ENCODE assay signal across 40 cellular contexts in the genomic region with DNA sequence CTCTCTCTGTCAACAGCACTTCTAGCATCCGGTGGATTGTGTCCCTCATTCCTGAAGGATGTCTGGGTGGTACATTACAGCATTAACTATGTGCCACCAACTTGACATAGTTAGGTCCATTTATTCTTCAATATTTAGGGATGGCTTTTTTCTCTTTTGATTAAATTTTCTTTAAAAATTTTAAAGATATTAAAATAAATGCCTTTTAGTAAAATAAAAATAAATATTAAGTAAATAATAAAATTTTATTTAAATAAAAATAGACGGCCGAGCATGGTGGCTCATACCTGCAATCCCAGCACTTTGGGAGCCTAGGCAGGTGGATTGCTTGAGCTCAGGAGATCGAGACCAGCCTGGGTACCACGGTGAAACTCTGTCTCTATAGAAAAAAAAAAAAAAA. TPM values are rescaled to one million over a fixed set of nuclear protein-coding genes. Genes with fewer than 3 reads are reported as not detected.
"Had no signal": no experiment of that assay in that cellular context is flagged by ENCODE, and none has a peak within 500 bp of the region (broad histone marks: within the 10 kb centered on the region; RNA-seq: fewer than 3 reads in every experiment).

No MANE protein-coding gene starts in this region.

- H3K9me3 Mint-ChIP-seq: activated naive CD4-positive, alpha-beta T cell treated with anti-CD3 and anti-CD28 coated beads, Interleukin-2, amount 10 ng/mL, durations not matched to agents 7 days and 5 days; activated naive CD4-positive, alpha-beta T cell treated with anti-CD3 and anti-CD28 coated beads, Interleukin-2, amount 50 U/mL, for 24 hours; activated naive CD4-positive, alpha-beta T cell treated with anti-CD3 and anti-CD28 coated beads, Interleukin-2, amount 50 U/mL, for 72 hours; activated naive CD8-positive, alpha-beta T cell treated with anti-CD3 and anti-CD28 coated beads for 36 hours; activated naive CD8-positive, alpha-beta T cell treated with anti-CD3 and anti-CD28 coated beads, Interleukin-2, amount 10 ng/mL, durations not matched to agents 7 days and 5 days; activated naive CD8-positive, alpha-beta T cell treated with anti-CD3 and anti-CD28 coated beads, Interleukin-2, amount 50 U/mL, for 24 hours; activated T-cell treated with anti-CD3 and anti-CD28 coated beads, Interleukin-2, amount 50 U/mL, for 24 hours; activated T-cell treated with anti-CD3 and anti-CD28 coated beads, Interleukin-2, amount 50 U/mL, for 72 hours; activated T-helper 1 cell treated with anti-CD3 and anti-CD28 coated beads, Interleukin-12 subunit alpha, Interleukin-12 subunit beta, Interleukin-2, Interleukin-4 antibody, amounts not matched to agents 30 ng/mL and 10 ng/mL and 1 ng/mL, durations not matched to agents 14 hours and 24 hours and 36 hours; activated T-helper 17 cell treated with anti-CD3 and anti-CD28 coated beads, Interleukin-2, amount 50 U/mL, for 72 hours; activated T-helper 2 cell treated with anti-CD3 and anti-CD28 coated beads, Interferon-gamma antibody, Interleukin-2, Interleukin-4, amounts not matched to agents 10 μg/mL and 5 μg/mL and 100 μg/mL, durations not matched to agents 14 hours and 24 hours and 36 hours; central memory CD8-positive, alpha-beta T cell had no signal

- H3K36me3 Mint-ChIP-seq: activated naive CD4-positive, alpha-beta T cell treated with anti-CD3 and anti-CD28 coated beads, Interleukin-2, amount 10 ng/mL, durations not matched to agents 7 days and 5 days; activated naive CD4-positive, alpha-beta T cell treated with anti-CD3 and anti-CD28 coated beads, Interleukin-2, amount 50 U/mL, for 72 hours; activated naive CD8-positive, alpha-beta T cell; activated naive CD8-positive, alpha-beta T cell treated with anti-CD3 and anti-CD28 coated beads for 36 hours; activated naive CD8-positive, alpha-beta T cell treated with anti-CD3 and anti-CD28 coated beads, Interleukin-2, amount 10 ng/mL, durations not matched to agents 7 days and 5 days; brain had no signal

- H3K27ac Mint-ChIP-seq: activated naive CD4-positive, alpha-beta T cell treated with anti-CD3 and anti-CD28 coated beads for 36 hours; activated naive CD4-positive, alpha-beta T cell treated with anti-CD3 and anti-CD28 coated beads, Interleukin-2, amount 10 ng/mL, durations not matched to agents 7 days and 5 days; activated naive CD4-positive, alpha-beta T cell treated with anti-CD3 and anti-CD28 coated beads, Interleukin-2, amount 50 U/mL, for 24 hours; activated naive CD4-positive, alpha-beta T cell treated with anti-CD3 and anti-CD28 coated beads, Interleukin-2, amount 50 U/mL, for 72 hours; activated naive CD8-positive, alpha-beta T cell; activated naive CD8-positive, alpha-beta T cell treated with anti-CD3 and anti-CD28 coated beads for 36 hours; activated naive CD8-positive, alpha-beta T cell treated with anti-CD3 and anti-CD28 coated beads, Interleukin-2, amount 10 ng/mL, durations not matched to agents 7 days and 5 days; activated naive CD8-positive, alpha-beta T cell treated with anti-CD3 and anti-CD28 coated beads, Interleukin-2, amount 50 U/mL, for 24 hours; activated T-cell treated with anti-CD3 and anti-CD28 coated beads, Interleukin-2, amount 50 U/mL, for 24 hours; activated T-cell treated with anti-CD3 and anti-CD28 coated beads, Interleukin-2, amount 50 U/mL, for 72 hours; activated T-helper 1 cell treated with anti-CD3 and anti-CD28 coated beads, Interleukin-12 subunit alpha, Interleukin-12 subunit beta, Interleukin-2, Interleukin-4 antibody, amounts not matched to agents 30 ng/mL and 10 ng/mL and 1 ng/mL, durations not matched to agents 14 hours and 24 hours and 36 hours; activated T-helper 17 cell treated with anti-CD3 and anti-CD28 coated beads, Interleukin-2, amount 50 U/mL, for 72 hours; activated T-helper 2 cell treated with anti-CD3 and anti-CD28 coated beads, Interferon-gamma antibody, Interleukin-2, Interleukin-4, amounts not matched to agents 10 μg/mL and 5 μg/mL and 100 μg/mL, durations not matched to agents 14 hours and 24 hours and 36 hours; brain had no signal

- H3K4me3 Mint-ChIP-seq: activated naive CD4-positive, alpha-beta T cell treated with anti-CD3 and anti-CD28 coated beads for 36 hours; activated naive CD4-positive, alpha-beta T cell treated with anti-CD3 and anti-CD28 coated beads, Interleukin-2, amount 10 ng/mL, durations not matched to agents 7 days and 5 days; activated naive CD4-positive, alpha-beta T cell treated with anti-CD3 and anti-CD28 coated beads, Interleukin-2, amount 50 U/mL, for 24 hours; activated naive CD8-positive, alpha-beta T cell; activated naive CD8-positive, alpha-beta T cell treated with anti-CD3 and anti-CD28 coated beads for 36 hours; activated naive CD8-positive, alpha-beta T cell treated with anti-CD3 and anti-CD28 coated beads, Interleukin-2, amount 10 ng/mL, durations not matched to agents 7 days and 5 days; activated naive CD8-positive, alpha-beta T cell treated with anti-CD3 and anti-CD28 coated beads, Interleukin-2, amount 50 U/mL, for 24 hours; activated T-cell treated with anti-CD3 and anti-CD28 coated beads, Interleukin-2, amount 50 U/mL, for 24 hours; activated T-cell treated with anti-CD3 and anti-CD28 coated beads, Interleukin-2, amount 50 U/mL, for 4 hours; activated T-cell treated with anti-CD3 and anti-CD28 coated beads, Interleukin-2, amount 50 U/mL, for 72 hours; activated T-helper 1 cell treated with anti-CD3 and anti-CD28 coated beads, Interleukin-12 subunit alpha, Interleukin-12 subunit beta, Interleukin-2, Interleukin-4 antibody, amounts not matched to agents 30 ng/mL and 10 ng/mL and 1 ng/mL, durations not matched to agents 14 hours and 24 hours and 36 hours; activated T-helper 17 cell treated with anti-CD3 and anti-CD28 coated beads, Interleukin-2, amount 50 U/mL, for 72 hours; brain; central memory CD8-positive, alpha-beta T cell had no signal

- H3K27ac ChIP-seq: adrenal gland, ascending aorta, body of pancreas, brain microvascular endothelial cell, breast epithelium, cardiac muscle cell had no signal

- H3K9me3 ChIP-seq: adrenal gland, ascending aorta, body of pancreas, breast epithelium had no signal

- H3K27me3 ChIP-seq: adrenal gland, ascending aorta, body of pancreas, breast epithelium had no signal

- DNase-seq: activated effector memory CD4-positive, alpha-beta T cell treated with anti-CD3 and anti-CD28 coated beads, Interleukin-2, amount 50 U/mL, for 16 hours; activated effector memory CD4-positive, alpha-beta T cell treated with Interleukin-2 at 50 U/mL for 16 hours; activated gamma-delta T cell; activated gamma-delta T cell treated with Interleukin-2 at 50 U/mL for 16 hours; activated naive CD4-positive, alpha-beta T cell; activated naive CD4-positive, alpha-beta T cell treated with anti-CD3 and anti-CD28 coated beads for 36 hours; activated naive CD4-positive, alpha-beta T cell treated with anti-CD3 and anti-CD28 coated beads, Interleukin-2, amount 10 ng/mL, durations not matched to agents 7 days and 5 days; activated naive CD4-positive, alpha-beta T cell treated with anti-CD3 and anti-CD28 coated beads, Interleukin-2, amount 50 U/mL, for 16 hours; activated naive CD4-positive, alpha-beta T cell treated with Interleukin-2 at 50 U/mL for 16 hours; activated naive CD8-positive, alpha-beta T cell treated with anti-CD3 and anti-CD28 coated beads for 36 hours; activated naive CD8-positive, alpha-beta T cell treated with anti-CD3 and anti-CD28 coated beads, Interleukin-2, amount 10 ng/mL, durations not matched to agents 7 days and 5 days; activated naive CD8-positive, alpha-beta T cell treated with anti-CD3 and anti-CD28 coated beads, Interleukin-2, amount 50 U/mL, for 24 hours; activated T-cell treated with anti-CD3 and anti-CD28 coated beads, Interleukin-2, amount 50 U/mL, for 24 hours; activated T-cell treated with anti-CD3 and anti-CD28 coated beads, Interleukin-2, amount 50 U/mL, for 4 hours; activated T-cell treated with anti-CD3 and anti-CD28 coated beads, Interleukin-2, amount 50 U/mL, for 48 hours; activated T-cell treated with anti-CD3 and anti-CD28 coated beads, Interleukin-2, amount 50 U/mL, for 72 hours; adrenal gland; amniotic stem cell; amygdala; anterior cingulate cortex; aorta; body of pancreas; brain microvascular endothelial cell; caudate nucleus; central memory CD4-positive, alpha-beta T cell; cerebellar nuclear complex had no signal

- H3K4me3 ChIP-seq: adrenal gland, ascending aorta, body of pancreas, breast epithelium, cardiac muscle cell had no signal

- H3K4me1 Mint-ChIP-seq: activated naive CD4-positive, alpha-beta T cell treated with anti-CD3 and anti-CD28 coated beads, Interleukin-2, amount 10 ng/mL, durations not matched to agents 7 days and 5 days; activated naive CD4-positive, alpha-beta T cell treated with anti-CD3 and anti-CD28 coated beads, Interleukin-2, amount 50 U/mL, for 24 hours; activated naive CD8-positive, alpha-beta T cell treated with anti-CD3 and anti-CD28 coated beads for 36 hours; activated naive CD8-positive, alpha-beta T cell treated with anti-CD3 and anti-CD28 coated beads, Interleukin-2, amount 10 ng/mL, durations not matched to agents 7 days and 5 days; activated naive CD8-positive, alpha-beta T cell treated with anti-CD3 and anti-CD28 coated beads, Interleukin-2, amount 50 U/mL, for 24 hours; activated T-helper 17 cell treated with anti-CD3 and anti-CD28 coated beads, Interleukin-2, amount 50 U/mL, for 72 hours; brain; central memory CD8-positive, alpha-beta T cell had no signal

- ATAC-seq: activated naive CD4-positive, alpha-beta T cell treated with anti-CD3 and anti-CD28 coated beads, Interleukin-2, amount 50 U/mL, for 72 hours; activated naive CD8-positive, alpha-beta T cell treated with anti-CD3 and anti-CD28 coated beads, Interleukin-2, amount 50 U/mL, for 24 hours; activated T-cell treated with anti-CD3 and anti-CD28 coated beads, Interleukin-2, amount 50 U/mL, for 4 hours; activated T-cell treated with anti-CD3 and anti-CD28 coated beads, Interleukin-2, amount 50 U/mL, for 72 hours; activated T-helper 17 cell treated with anti-CD3 and anti-CD28 coated beads, Interleukin-2, amount 50 U/mL, for 72 hours; body of pancreas had no signal

- H3K36me3 ChIP-seq: adrenal gland, ascending aorta, brain microvascular endothelial cell, breast epithelium, cardiac muscle cell had no signal

- H3K4me1 ChIP-seq: adrenal gland, ascending aorta, body of pancreas, breast epithelium had no signal

- FAIRE-seq: astrocyte, bronchial epithelial cell had no signal

RNA-seq across cellular contexts. Expression of gene ANKRD45, which starts 35.5 kb away (rescaled TPM):
- total RNA-seq: activated naive CD4-positive, alpha-beta T cell treated with anti-CD3 and anti-CD28 coated beads for 36 hours; activated naive CD4-positive, alpha-beta T cell treated with anti-CD3 and anti-CD28 coated beads, Interleukin-2, amount 50 U/mL, for 72 hours; activated T-cell treated with anti-CD3 and anti-CD28 coated beads, Interleukin-2, amount 50 U/mL, for 4 hours; activated T-helper 1 cell treated with anti-CD3 and anti-CD28 coated beads, Interleukin-12 subunit alpha, Interleukin-12 subunit beta, Interleukin-2, Interleukin-4 antibody, amounts not matched to agents 30 ng/mL and 10 ng/mL and 1 ng/mL, durations not matched to agents 14 hours and 24 hours and 36 hours; activated T-helper 17 cell treated with anti-CD3 and anti-CD28 coated beads, Interleukin-2, amount 50 U/mL, for 72 hours; activated T-helper 2 cell treated with anti-CD3 and anti-CD28 coated beads, Interferon-gamma antibody, Interleukin-2, Interleukin-4, amounts not matched to agents 10 μg/mL and 5 μg/mL and 100 μg/mL, durations not matched to agents 14 hours and 24 hours and 36 hours; ascending aorta; chondrocyte had no signal
